17 cellular contexts compared by ENCODE assay signal in genomic region chr11:8867035-8867434, GRCh38. TPM values are rescaled to one million over a fixed set of nuclear protein-coding genes. Genes with fewer than 3 reads are reported as not detected.
DNase-seq lines count a peak whose midpoint lies in the region; FAIRE-seq and TF ChIP-seq lines count a peak whose summit lies in the region.
"Had no signal": no experiment of that assay in that cellular context is flagged by ENCODE, and none has a peak within 500 bp of the region (broad histone marks: within the 10 kb centered on the region; RNA-seq: fewer than 3 reads in every experiment).

No MANE protein-coding gene starts in this region.

- peak overlapping the region; percentile 4 for H2AK5ac ChIP-seq in mesenchymal stem cell (ENCODE audit: low read length, severe bottlenecking)

- H2BK5ac ChIP-seq in mesenchymal stem cell (ENCODE audit: low read depth, low read length, poor library complexity, severe bottlenecking) = no peak overlapping the region

- no peaks in the 10 kb centered on the region for H4K20me1 ChIP-seq in endothelial cell of umbilical vein (replicated peaks; ENCODE audit: control insufficient read depth, extremely low read depth, insufficient read depth, low read length)

- TF ChIP-seq POLR2A in endothelial cell of umbilical vein (IDR thresholded peaks at IDR 0.05; ENCODE audit: low read depth, low read length) (no peak), prostate gland (IDR thresholded peaks at IDR 0.05) (no peak)

- H3K4me3 ChIP-seq in AG10803 (ENCODE audit: low read length) (no peak overlapping the region), endothelial cell of umbilical vein (replicated peaks in 1 of 3; ENCODE audit: insufficient read depth in 1 of 3, low read depth in 1 of 3, low read length in 3 of 3) (no peak overlapping the region), mesenchymal stem cell (ENCODE audit: insufficient read depth in 1 of 2, low read depth in 1 of 2, low read length in 2 of 2) (no peak overlapping the region), prostate gland (no peak overlapping the region)
- H3K4me3 ChIP-seq: psoas muscle, tibial artery had no signal

- no peak for FAIRE-seq in endothelial cell of umbilical vein (lab: Jason Lieb, UNC)
- FAIRE-seq: islet of Langerhans had no signal

- no peaks in the 10 kb centered on the region for H3K9me1 ChIP-seq in endothelial cell of umbilical vein (replicated peaks; ENCODE audit: control insufficient read depth, extremely low read depth, insufficient read depth, low read length)

- H2BK120ac ChIP-seq in mesenchymal stem cell (ENCODE audit: low read depth, low read length) = no peak overlapping the region

- H2BK15ac ChIP-seq in mesenchymal stem cell (ENCODE audit: low read depth, poor library complexity, severe bottlenecking) = no peak overlapping the region

- H3K18ac ChIP-seq in mesenchymal stem cell (ENCODE audit: low read depth in 1 of 2, low read length in 2 of 2) = no peak overlapping the region

- no peaks in the 10 kb centered on the region for H3K27me3 ChIP-seq in endothelial cell of umbilical vein (ENCODE audit: control insufficient read depth in 2 of 2, insufficient read depth in 2 of 2, low read length in 2 of 2)
- no peaks in the 10 kb centered on the region for H3K27me3 ChIP-seq in mesenchymal stem cell (ENCODE audit: control insufficient read depth in 1 of 2, insufficient read depth in 1 of 2, low read length in 2 of 2)
- no peaks in the 10 kb centered on the region for H3K27me3 ChIP-seq in prostate gland (replicated peaks; ENCODE audit: insufficient read depth)
- H3K27me3 ChIP-seq: tibial artery had no signal

- no peak overlapping the region for H3K27ac ChIP-seq in endothelial cell of umbilical vein (ENCODE audit: insufficient read depth, low read depth, low read length)
- H3K27ac ChIP-seq in mesenchymal stem cell (ENCODE audit: low read length, poor library complexity, severe bottlenecking) = no peak overlapping the region
- no peak overlapping the region for H3K27ac ChIP-seq in prostate gland
- H3K27ac ChIP-seq: psoas muscle, tibial artery had no signal

- no peaks in the 10 kb centered on the region for H3K79me2 ChIP-seq in endothelial cell of umbilical vein (ENCODE audit: control insufficient read depth, insufficient read depth, low read length)

- BruUV-seq in endothelial cell of umbilical vein (replicated peaks; lab: Mats Ljungman, UMichigan) = no TSS peak

- no peak overlapping the region for H3K4me2 ChIP-seq in endothelial cell of umbilical vein (ENCODE audit: insufficient read depth, low read length)
- no peak overlapping the region for H3K4me2 ChIP-seq in mesenchymal stem cell (ENCODE audit: low read length, poor library complexity, severe bottlenecking)

- POLR2A ChIA-PET in endothelial cell of umbilical vein (lab: Charles Lee) = no interaction called here

- TF ChIP-seq CTCF in AG10803 (conservative IDR thresholded peaks at IDR 0.05; ENCODE audit: low read length) = no peak
- no peak for TF ChIP-seq CTCF in endothelial cell of umbilical vein (IDR thresholded peaks at IDR 0.05; ENCODE audit: extremely low read depth in 1 of 2, insufficient read depth in 1 of 2, low read depth in 1 of 2, low read length in 2 of 2)
- TF ChIP-seq CTCF in prostate gland (IDR thresholded peaks at IDR 0.05) = no peak

- DNase-seq in AG10803 (ENCODE audit: low read depth) = peak; percentile 11
- peak; percentile 86 for DNase-seq in NCI-H82 (lab: John Stamatoyannopoulos, UW)
- DNase-seq in endothelial cell of umbilical vein (ENCODE audit: low read depth, low spot score) = no peak
- DNase-seq in mesenchymal stem cell = peak; percentile 19
- DNase-seq in occipital lobe (lab: John Stamatoyannopoulos, UW) = no peak
- no peak for DNase-seq in HPDE6-E6E7 (ENCODE audit: extremely low spot score)
- no peak for DNase-seq in HK-2 (ENCODE audit: unreplicated experiment)
- DNase-seq in prostate gland (ENCODE audit: low spot score) = no peak
- DNase-seq: Caco-2; effector CD4-positive, alpha-beta T cell; glutamatergic neuron; NCI-H1694; NCI-H510A; PC-3; psoas muscle; tibial artery had no signal

- H3K23ac ChIP-seq in mesenchymal stem cell (ENCODE audit: low read length in 2 of 2) = no peak overlapping the region

- intact Hi-C loops in endothelial cell of umbilical vein (cut with micrococcal nuclease) = no loop called here
- intact Hi-C loops in prostate gland (cut with DNase I) = no loop called here

- H3K14ac ChIP-seq in mesenchymal stem cell (ENCODE audit: low read length in 2 of 2) = no peak overlapping the region

- H3K9ac ChIP-seq in endothelial cell of umbilical vein (replicated peaks; ENCODE audit: extremely low read depth, insufficient read depth, low read length) (no peak overlapping the region), mesenchymal stem cell (ENCODE audit: low read length) (peak overlapping the region; percentile 16)

- no peak overlapping the region for H4K8ac ChIP-seq in mesenchymal stem cell (ENCODE audit: low read length)

- H3K9me3 ChIP-seq in endothelial cell of umbilical vein (replicated peaks; ENCODE audit: control insufficient read depth, insufficient read depth, low read length) (no peaks in the 10 kb centered on the region), mesenchymal stem cell (ENCODE audit: control insufficient read depth, low read length) (no peaks in the 10 kb centered on the region), prostate gland (no peaks in the 10 kb centered on the region)
- H3K9me3 ChIP-seq: Caco-2, psoas muscle, tibial artery had no signal

- peaks cover 18% of the 10 kb centered on the region for H3K79me1 ChIP-seq in mesenchymal stem cell (replicated peaks; ENCODE audit: low read length, poor library complexity, severe bottlenecking)

- 80% methylated on average over 3 of the region's 6 CpGs for WGBS in mesenchymal stem cell
- WGBS in prostate gland = 48% methylated on average over 6 of the region's 6 CpGs

- no peak overlapping the region for H2BK12ac ChIP-seq in mesenchymal stem cell (ENCODE audit: low read length in 2 of 2)

- no peak overlapping the region for H3K4ac ChIP-seq in mesenchymal stem cell (ENCODE audit: low read depth in 1 of 2, low read length in 2 of 2)

- dilution Hi-C loops in endothelial cell of umbilical vein (cut with MboI; ENCODE audit: extremely low pct_ligation_motif_present, low sequenced_read_pairs) = no loop called here

- H2AFZ ChIP-seq in endothelial cell of umbilical vein (ENCODE audit: low read depth, low read length) (peak overlapping the region; percentile 49), mesenchymal stem cell (ENCODE audit: low read depth, low read length) (no peak overlapping the region)

- CTCF ChIA-PET in endothelial cell of umbilical vein (lab: Charles Lee) = no interaction called here

- H4K91ac ChIP-seq in mesenchymal stem cell (ENCODE audit: low read length) = no peak overlapping the region

- H3K36me3 ChIP-seq in endothelial cell of umbilical vein (ENCODE audit: control insufficient read depth in 2 of 2, extremely low read depth in 1 of 2, insufficient read depth in 2 of 2, low read length in 2 of 2) = no peaks in the 10 kb centered on the region
- no peaks in the 10 kb centered on the region for H3K36me3 ChIP-seq in mesenchymal stem cell (ENCODE audit: control insufficient read depth in 1 of 2, insufficient read depth in 2 of 2, low read depth in 1 of 2, low read length in 2 of 2)
- no peaks in the 10 kb centered on the region for H3K36me3 ChIP-seq in prostate gland
- H3K36me3 ChIP-seq: tibial artery had no signal

- peaks cover 38% of the 10 kb centered on the region for H3K4me1 ChIP-seq in endothelial cell of umbilical vein (ENCODE audit: control insufficient read depth, extremely low read depth, insufficient read depth, low read length)
- peaks cover 7% of the 10 kb centered on the region for H3K4me1 ChIP-seq in mesenchymal stem cell (ENCODE audit: control insufficient read depth, insufficient read depth, low read depth, low read length)
- no peaks in the 10 kb centered on the region for H3K4me1 ChIP-seq in prostate gland (replicated peaks)

TF ChIP-seq in endothelial cell of umbilical vein, 7 proteins besides CTCF, POLR2A, EP300 and RAD21:
- no peak for TF ChIP-seq POLR2AphosphoS5 (IDR thresholded peaks at IDR 0.05; ENCODE audit: insufficient read depth, low read depth, low read length)
- no peak for TF ChIP-seq JUN (IDR thresholded peaks at IDR 0.05; ENCODE audit: borderline replicate concordance, insufficient read depth, insufficient read length, low read depth)
- TF ChIP-seq, protein P1, sequence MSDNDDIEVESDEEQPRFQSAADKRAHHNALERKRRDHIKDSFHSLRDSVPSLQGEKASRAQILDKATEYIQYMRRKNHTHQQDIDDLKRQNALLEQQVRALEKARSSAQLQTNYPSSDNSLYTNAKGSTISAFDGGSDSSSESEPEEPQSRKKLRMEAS (IDR thresholded peaks at IDR 0.05; ENCODE audit: insufficient read depth, insufficient read length) = no peak
- no peak for TF ChIP-seq GATA2 (IDR thresholded peaks at IDR 0.05; ENCODE audit: insufficient read depth, insufficient read length, low read depth, low read length)
- no peak for TF ChIP-seq MYC (IDR thresholded peaks at IDR 0.05; ENCODE audit: low read depth, low read length)
- no peak for TF ChIP-seq EZH2 (IDR thresholded peaks at IDR 0.05; ENCODE audit: borderline replicate concordance, low read depth, low read length, severe bottlenecking)
- no peak for TF ChIP-seq FOS (IDR thresholded peaks at IDR 0.05; ENCODE audit: borderline replicate concordance, insufficient read depth, low read length)

RNA-seq across cellular contexts. Expression of gene AKIP1, which starts 44.0 kb away (rescaled TPM):
- total RNA-seq in endothelial cell of umbilical vein = 21.9 and 23.4 TPM in 2 replicates
- polyA plus RNA-seq in endothelial cell of umbilical vein = 30.3 and 32.4 TPM in 2 replicates
- 24.9 and 26.8 TPM in 2 replicates for polyA plus RNA-seq in endothelial cell of umbilical vein (2011; cell fraction: cytosol; rRNA removed)
- 13.0 and 15.3 TPM in 2 replicates for polyA plus RNA-seq in endothelial cell of umbilical vein (2011; cell fraction: nucleus; rRNA removed)
- 33.5 and 34.3 TPM in 2 replicates for polyA plus RNA-seq in endothelial cell of umbilical vein (2012)
- polyA minus RNA-seq in endothelial cell of umbilical vein = 8.4 TPM in 2 replicates
- 19.2 TPM for polyA minus RNA-seq in endothelial cell of umbilical vein (2011; cell fraction: cytosol; rRNA and poly(A)+ RNA removed)
- polyA minus RNA-seq in endothelial cell of umbilical vein (2011; cell fraction: nucleus; rRNA and poly(A)+ RNA removed) = 2.3 and 2.6 TPM in 2 replicates
- polyA plus RNA-seq in mesenchymal stem cell (2013, experiment 1 of 2) = 31.4 TPM
- 30.7 TPM for polyA plus RNA-seq in mesenchymal stem cell (2013, experiment 2 of 2)
- total RNA-seq in occipital lobe = 25.7 TPM
- total RNA-seq in prostate gland = 10 to 100 TPM; 23.8 to 47.1 TPM

Comparison
In these comparisons a context has a peak if more than half of its experiments do, and no peak if none do; other contexts are left out.
1. DNase-seq: peak in AG10803 (single experiment), NCI-H82 (single experiment) and mesenchymal stem cell (single experiment); none in endothelial cell of umbilical vein (single experiment), occipital lobe (single experiment), HPDE6-E6E7 (single experiment), HK-2 (single experiment) and prostate gland (single experiment).